Comparison of ENCODE assay signal across 23 cellular contexts in genomic region chr21:21291883-21292569, GRCh38.
"Had no signal": no experiment of that assay in that cellular context is flagged by ENCODE, and none has a peak within 500 bp of the region (broad histone marks: within the 10 kb centered on the region; RNA-seq: fewer than 3 reads in every experiment).

No MANE protein-coding gene starts in this region.

- H3K27me3 ChIP-seq: neural progenitor cell, ovary, right lobe of liver, sigmoid colon, stomach, thyroid gland, tibial nerve, upper lobe of left lung, vagina had no signal

- H2AFZ ChIP-seq: neural progenitor cell, parathyroid adenoma had no signal

- H3K4me2 ChIP-seq: neural progenitor cell had no signal

- H3K27ac ChIP-seq: neural progenitor cell, ovary, parathyroid adenoma, psoas muscle, right lobe of liver, sigmoid colon, stomach, thoracic aorta, thyroid gland, tibial nerve, upper lobe of left lung, vagina had no signal

- H3K36me3 ChIP-seq: neural progenitor cell, ovary, right lobe of liver, sigmoid colon, stomach, thoracic aorta, thyroid gland, upper lobe of left lung, vagina had no signal

- H3K79me2 ChIP-seq: parathyroid adenoma had no signal

- H3K4me3 ChIP-seq: neural progenitor cell, ovary, psoas muscle, right lobe of liver, sigmoid colon, stomach, thoracic aorta, thyroid gland, tibial nerve, upper lobe of left lung, vagina had no signal

- H3K4me1 ChIP-seq: neural progenitor cell, parathyroid adenoma, psoas muscle, sigmoid colon, stomach, thyroid gland, tibial nerve, upper lobe of left lung, vagina had no signal

- DNase-seq: occipital lobe; ovary; posterior cingulate gyrus; psoas muscle; right cardiac atrium; right lobe of liver; sigmoid colon; small intestine; stimulated activated CD4-positive, alpha-beta T cell treated with anti-CD3 and anti-CD28 coated beads, Interleukin-15, amount 100 ng/mL, for 24 hours; stimulated activated CD4-positive, alpha-beta T cell treated with anti-CD3 and anti-CD28 coated beads, Interleukin-2, amount 100 ng/mL, for 24 hours; stimulated activated CD4-positive, alpha-beta T cell treated with anti-CD3 and anti-CD28 coated beads, Interleukin-2, amount 100 ng/mL, for 48 hours; stimulated activated CD4-positive, alpha-beta T cell treated with anti-CD3 and anti-CD28 coated beads, Interleukin-4, amount 100 ng/mL, for 24 hours; stimulated activated naive B cell treated with anti-CD40 and anti-IgM and Interleukin-4, amounts not matched to agents 10 μg/mL and 1 μg/mL and 100 μg/mL, for 72 hours; stimulated activated naive CD4-positive, alpha-beta T cell treated with Interleukin-2 at 50 U/mL for 16 hours; stomach; thyroid gland; trophoblast cell; upper lobe of left lung had no signal

- H3K9me3 ChIP-seq: ovary, psoas muscle, right lobe of liver, sigmoid colon, stomach, thoracic aorta, thyroid gland, tibial nerve, upper lobe of left lung, vagina had no signal

- H3K9ac ChIP-seq: neural progenitor cell, parathyroid adenoma had no signal
